In the genomic region with DNA sequence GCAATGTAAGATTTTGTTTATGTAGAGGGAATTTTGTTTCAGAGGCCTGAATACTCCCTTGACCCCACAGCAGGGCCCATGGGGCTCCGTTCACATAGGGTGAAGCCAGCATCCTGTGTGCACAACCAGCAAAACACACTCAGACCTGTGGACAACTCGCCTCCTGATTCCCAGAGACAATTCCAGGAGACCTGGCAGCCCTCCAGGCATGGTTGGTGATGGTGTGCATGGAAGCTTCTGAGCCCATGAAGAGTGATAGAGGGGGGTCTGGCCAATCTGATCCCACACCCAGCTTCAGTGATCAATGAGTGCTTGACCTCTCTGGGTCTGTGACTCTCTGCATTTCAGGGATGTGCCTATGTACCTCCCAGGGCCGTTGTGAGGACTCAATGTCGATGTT, we compare ENCODE assay signal across 15 cellular contexts.
DNase-seq lines count a peak whose midpoint lies in the region; ATAC-seq and TF ChIP-seq lines count a peak whose summit lies in the region.
"Had no signal": no experiment of that assay in that cellular context is flagged by ENCODE, and none has a peak within 500 bp of the region (broad histone marks: within the 10 kb centered on the region; RNA-seq: fewer than 3 reads in every experiment).

No MANE protein-coding gene starts in this region.

- peaks cover 3% of the 10 kb centered on the region for H3K4me1 ChIP-seq in endodermal cell (ENCODE audit: control insufficient read depth, insufficient read depth, low read length)
- H3K4me1 ChIP-seq in stomach = no peaks in the 10 kb centered on the region
- no peaks in the 10 kb centered on the region for H3K4me1 ChIP-seq in foreskin keratinocyte

- TF ChIP-seq CTCF in endodermal cell (conservative IDR thresholded peaks at IDR 0.05) = no peak
- no peak for TF ChIP-seq CTCF in stomach (IDR thresholded peaks at IDR 0.05)
- TF ChIP-seq CTCF in foreskin keratinocyte (conservative IDR thresholded peaks at IDR 0.05) = no peak

- H3K36me3 ChIP-seq in endodermal cell (ENCODE audit: control insufficient read depth, insufficient read depth, low read length) = no peaks in the 10 kb centered on the region
- H3K36me3 ChIP-seq in stomach = no peaks in the 10 kb centered on the region

- no peak overlapping the region for H3K4me3 ChIP-seq in endodermal cell (ENCODE audit: low read length)
- no peak overlapping the region for H3K4me3 ChIP-seq in stomach
- H3K4me3 ChIP-seq: GM23338 had no signal

- peak overlapping the region; percentile 5 for H3K27ac Mint-ChIP-seq in endodermal cell
- H3K27ac Mint-ChIP-seq: CD4-positive, alpha-beta memory T cell; GM23338 had no signal

- intact Hi-C loops in stomach (cut with DNase I; ENCODE audit: low total_unique reads) = no loop called here

- DNase-seq in endodermal cell = no peak
- DNase-seq in mesenteric fat pad (ENCODE audit: low spot score) = peak; percentile 51
- peak; percentile 24 for DNase-seq in stomach
- DNase-seq in HK-2 (ENCODE audit: unreplicated experiment) = no peak
- no peak for DNase-seq in foreskin keratinocyte
- DNase-seq: C1 segment of cervical spinal cord; Calu3; CD4-positive, alpha-beta memory T cell; COR-L47; DMS53; DMS79 treated with DMSO at 0.1 percent for 48 hours; GF-D8; HCEC 1CT had no signal

- H3K36me3 Mint-ChIP-seq in endodermal cell (ENCODE audit: low read depth) = no peaks in the 10 kb centered on the region
- H3K36me3 Mint-ChIP-seq: CD4-positive, alpha-beta memory T cell had no signal

- no peaks in the 10 kb centered on the region for H3K9me3 Mint-ChIP-seq in endodermal cell
- H3K9me3 Mint-ChIP-seq: GM23338 had no signal

- H3K27ac ChIP-seq in endodermal cell (ENCODE audit: low read depth, low read length) (no peak overlapping the region), stomach (no peak overlapping the region), foreskin keratinocyte (no peak overlapping the region)

- H3K9ac ChIP-seq in endodermal cell (ENCODE audit: extremely low read depth, low read length, poor library complexity, severe bottlenecking) = no peak overlapping the region

- H3K4me1 Mint-ChIP-seq in endodermal cell = peaks cover 34% of the 10 kb centered on the region
- H3K4me1 Mint-ChIP-seq: CD4-positive, alpha-beta memory T cell had no signal

- H3K9me3 ChIP-seq in endodermal cell (ENCODE audit: control insufficient read depth, low read length) (no peaks in the 10 kb centered on the region), stomach (no peaks in the 10 kb centered on the region)

- peaks cover 6% of the 10 kb centered on the region for H3K27me3 ChIP-seq in endodermal cell (ENCODE audit: control insufficient read depth, insufficient read depth, low read length, poor library complexity, severe bottlenecking)
- H3K27me3 ChIP-seq in stomach = peaks cover 0 to 19% (median 7%) of the 10 kb centered on the region in 3 donors
- H3K27me3 ChIP-seq in foreskin keratinocyte = no peaks in the 10 kb centered on the region

- no peak for TF ChIP-seq EP300 in stomach (IDR thresholded peaks at IDR 0.05)

- TF ChIP-seq POLR2A in stomach (IDR thresholded peaks at IDR 0.05) = no peak

- H3K4me3 Mint-ChIP-seq in endodermal cell = no peak overlapping the region
- H3K4me3 Mint-ChIP-seq: CD4-positive, alpha-beta memory T cell; GM23338 had no signal

- 91 to 100% methylated on average over 1 to 4 of the region's 4 CpGs for WGBS in endodermal cell (ENCODE audit: insufficient coverage in 1 of 2, insufficient read length in 1 of 2), 2 experiments
- WGBS in stomach, 5 donors = 59 to 81% (median 61%) methylated on average over 4 of the region's 4 CpGs

- ATAC-seq in foreskin keratinocyte (no peak), HG03196 (IDR thresholded peaks at IDR 0.05; ENCODE audit: unreplicated experiment) (no peak)
- ATAC-seq: GM23338 had no signal

- H3K27me3 Mint-ChIP-seq in endodermal cell (ENCODE audit: insufficient read depth) = peaks cover 4% of the 10 kb centered on the region

Comparison
In these comparisons a context has a peak if more than half of its experiments do, and no peak if none do; other contexts are left out.
1. DNase-seq: peak in mesenteric fat pad (single experiment) and stomach (single experiment); none in endodermal cell (single experiment), HK-2 (single experiment) and foreskin keratinocyte (0 of 2).